11 cellular contexts compared by ENCODE assay signal in genomic region chr22:19877626-19878339, GRCh38. TPM values are rescaled to one million over a fixed set of nuclear protein-coding genes. Genes with fewer than 3 reads are reported as not detected.
DNase-seq lines count a peak whose midpoint lies in the region; ATAC-seq and TF ChIP-seq lines count a peak whose summit lies in the region.
"Had no signal": no experiment of that assay in that cellular context is flagged by ENCODE, and none has a peak within 500 bp of the region (broad histone marks: within the 10 kb centered on the region; RNA-seq: fewer than 3 reads in every experiment).

No MANE protein-coding gene starts in this region.

- in situ Hi-C loops in mammary epithelial cell (cut with MboI; ENCODE audit: low sequenced_read_pairs in 2 of 2), result no loop called here

- H3K9me3 ChIP-seq in mammary epithelial cell (replicated peaks; ENCODE audit: insufficient read depth, low read length) (no peaks in the 10 kb centered on the region), heart left ventricle (no peaks in the 10 kb centered on the region), thyroid gland (no peaks in the 10 kb centered on the region)
- H3K9me3 ChIP-seq: MG63 had no signal

- H3K27me3 ChIP-seq in mammary epithelial cell (ENCODE audit: insufficient read depth, low read length) (no peaks in the 10 kb centered on the region), heart left ventricle (no peaks in the 10 kb centered on the region), thyroid gland (no peaks in the 10 kb centered on the region)
- H3K27me3 ChIP-seq: MG63 had no signal

- peak overlapping the region; percentile 64 for H3K27ac Mint-ChIP-seq in MCF 10A (ENCODE audit: low read depth, unreplicated experiment)
- H3K27ac Mint-ChIP-seq in stimulated activated naive CD8-positive, alpha-beta T cell treated with anti-CD3 and anti-CD28 coated beads, Interleukin-15, amount 100 ng/mL, for 72 hours, result peak overlapping the region in 1 of 2 donors; percentile 42
- H3K27ac Mint-ChIP-seq: activated naive CD8-positive, alpha-beta T cell had no signal

- no peak for ATAC-seq in activated T-cell treated with anti-CD3 and anti-CD28 coated beads, Interleukin-2, amount 50 U/mL, for 4 hours
- no peak for ATAC-seq in heart left ventricle
- ATAC-seq in stimulated activated naive CD8-positive, alpha-beta T cell treated with anti-CD3 and anti-CD28 coated beads, Interleukin-15, amount 100 ng/mL, for 72 hours, result no peak

- H3K4me1 ChIP-seq in mammary epithelial cell (ENCODE audit: insufficient read depth, low read length), result peaks cover 62% of the 10 kb centered on the region
- peaks cover 3 to 37% (median 13%) of the 10 kb centered on the region in 12 donors for H3K4me1 ChIP-seq in heart left ventricle
- H3K4me1 ChIP-seq in thyroid gland, result peaks cover 23 to 31% of the 10 kb centered on the region in 2 donors

- POLR2A ChIA-PET in MCF 10A (lab: Yijun Ruan, JAX), result interaction anchor here (1.0 kb wide), 1 partner anchor 9 kb away, joined by 3 read pairs; no protein-coding TSS in a partner anchor

- peaks cover 11% of the 10 kb centered on the region for H3K79me2 ChIP-seq in mammary epithelial cell (ENCODE audit: insufficient read depth, low read length)

- peaks cover 43% of the 10 kb centered on the region for H3K4me1 Mint-ChIP-seq in MCF 10A (ENCODE audit: insufficient read depth, unreplicated experiment)
- peaks cover 9% of the 10 kb centered on the region for H3K4me1 Mint-ChIP-seq in activated T-cell treated with anti-CD3 and anti-CD28 coated beads, Interleukin-2, amount 50 U/mL, for 4 hours (ENCODE audit: low read depth)
- H3K4me1 Mint-ChIP-seq in stimulated activated naive CD8-positive, alpha-beta T cell treated with anti-CD3 and anti-CD28 coated beads, Interleukin-15, amount 100 ng/mL, for 72 hours, result peaks cover 17% of the 10 kb centered on the region

- H2AFZ ChIP-seq in mammary epithelial cell (ENCODE audit: low read depth, low read length), result no peak overlapping the region

- dilution Hi-C loops in mammary epithelial cell (cut with HindIII; ENCODE audit: low sequenced_read_pairs), result no loop called here

- H3K9me3 Mint-ChIP-seq in MCF 10A (ENCODE audit: unreplicated experiment), result no peaks in the 10 kb centered on the region
- no peaks in the 10 kb centered on the region for H3K9me3 Mint-ChIP-seq in activated T-cell treated with anti-CD3 and anti-CD28 coated beads, Interleukin-2, amount 50 U/mL, for 4 hours
- H3K9me3 Mint-ChIP-seq in stimulated activated naive CD8-positive, alpha-beta T cell treated with anti-CD3 and anti-CD28 coated beads, Interleukin-15, amount 100 ng/mL, for 72 hours, result no peaks in the 10 kb centered on the region

- DNase-seq in MCF 10A (ENCODE audit: unreplicated experiment), result no peak
- no peak for DNase-seq in mammary epithelial cell
- DNase-seq in activated T-cell treated with anti-CD3 and anti-CD28 coated beads, Interleukin-2, amount 50 U/mL, for 4 hours, result peak; percentile 1
- DNase-seq in heart left ventricle, result peak in 3 of 5 donors; percentile 17 to 45 (median 19)
- DNase-seq in thyroid gland, result peak; percentile 1
- DNase-seq in stimulated activated naive CD8-positive, alpha-beta T cell treated with anti-CD3 and anti-CD28 coated beads, Interleukin-15, amount 100 ng/mL, for 72 hours, result no peak
- DNase-seq in NCI-H524 treated with DMSO at 0.1 percent for 48 hours (lab: John Stamatoyannopoulos, UW), result no peak
- DNase-seq in anterior cingulate cortex (lab: John Stamatoyannopoulos, UW), result no peak
- DNase-seq: MG63, NCI-H226 had no signal

- H3K36me3 ChIP-seq in mammary epithelial cell (ENCODE audit: insufficient read depth, low read length) (no peaks in the 10 kb centered on the region), heart left ventricle (peaks cover 0 to 21% (median 2%) of the 10 kb centered on the region in 9 donors), thyroid gland (no peaks in the 10 kb centered on the region)

- TF ChIP-seq POLR2A in heart left ventricle (IDR thresholded peaks at IDR 0.05) (no peak), thyroid gland (IDR thresholded peaks at IDR 0.05) (no peak)

- H3K27ac ChIP-seq in mammary epithelial cell (ENCODE audit: insufficient read depth, low read depth, low read length), result no peak overlapping the region
- H3K27ac ChIP-seq in heart left ventricle, result no peak overlapping the region
- no peak overlapping the region for H3K27ac ChIP-seq in thyroid gland

- no peak overlapping the region for H3K4me3 Mint-ChIP-seq in MCF 10A (ENCODE audit: unreplicated experiment)
- H3K4me3 Mint-ChIP-seq in activated T-cell treated with anti-CD3 and anti-CD28 coated beads, Interleukin-2, amount 50 U/mL, for 4 hours, result no peak overlapping the region
- no peak overlapping the region for H3K4me3 Mint-ChIP-seq in stimulated activated naive CD8-positive, alpha-beta T cell treated with anti-CD3 and anti-CD28 coated beads, Interleukin-15, amount 100 ng/mL, for 72 hours
- H3K4me3 Mint-ChIP-seq: activated naive CD8-positive, alpha-beta T cell had no signal

- H3K4me2 ChIP-seq in mammary epithelial cell (ENCODE audit: insufficient read depth, low read depth, low read length), result no peak overlapping the region

- H3K9ac ChIP-seq in mammary epithelial cell (ENCODE audit: insufficient read depth, low read length), result no peak overlapping the region

- TF ChIP-seq CTCF in MCF 10A (IDR thresholded peaks at IDR 0.05; ENCODE audit: unreplicated experiment), result no peak
- TF ChIP-seq CTCF in mammary epithelial cell (conservative IDR thresholded peaks at IDR 0.05 in 1 of 2, IDR thresholded peaks at IDR 0.05 in 1 of 2; ENCODE audit: extremely low read depth in 1 of 2, insufficient read depth in 1 of 2, low read depth in 1 of 2, low read length in 2 of 2), result no peak
- no peak for TF ChIP-seq CTCF in heart left ventricle (IDR thresholded peaks at IDR 0.05)
- no peak for TF ChIP-seq CTCF in thyroid gland (IDR thresholded peaks at IDR 0.05)

- CTCF ChIA-PET in MCF 10A (lab: Yijun Ruan, JAX) (interaction anchor here (2.0 kb wide), 1 partner anchor 121 kb away, joined by 8 read pairs; no protein-coding TSS in a partner anchor), mammary epithelial cell (lab: Charles Lee; ENCODE audit: low non-redundant PET) (no interaction called here)

- BruUV-seq in MCF 10A (replicated peaks; lab: Mats Ljungman, UMichigan) (no TSS peak), mammary epithelial cell (replicated peaks; lab: Mats Ljungman, UMichigan) (no TSS peak)

- peaks cover 7% of the 10 kb centered on the region for H3K36me3 Mint-ChIP-seq in MCF 10A (ENCODE audit: insufficient read depth, unreplicated experiment)
- H3K36me3 Mint-ChIP-seq in activated T-cell treated with anti-CD3 and anti-CD28 coated beads, Interleukin-2, amount 50 U/mL, for 4 hours (ENCODE audit: insufficient read depth), result no peaks in the 10 kb centered on the region
- H3K36me3 Mint-ChIP-seq: activated naive CD8-positive, alpha-beta T cell had no signal

- H3K4me3 ChIP-seq in mammary epithelial cell (replicated peaks in 1 of 3; ENCODE audit: insufficient read depth in 1 of 3, low read depth in 2 of 3, low read length in 3 of 3) (no peak overlapping the region), heart left ventricle (no peak overlapping the region), thyroid gland (replicated peaks in 1 of 3) (no peak overlapping the region)
- H3K4me3 ChIP-seq: MG63 had no signal

- 97% methylated on average over 11 of the region's 20 CpGs for WGBS in mammary epithelial cell (ENCODE audit: low coverage, missing lambda C conversion rate)
- WGBS in heart left ventricle, 4 donors, result 92 to 97% (median 95%) methylated on average over 10 to 20 of the region's 20 CpGs
- WGBS in thyroid gland, 2 donors, result 95 to 100% methylated on average over 4 to 20 of the region's 20 CpGs

- H4K20me1 ChIP-seq in mammary epithelial cell (ENCODE audit: insufficient read depth, low read length), result no peaks in the 10 kb centered on the region

- intact Hi-C loops in MCF 10A (cut with micrococcal nuclease) (no loop called here), mammary epithelial cell (cut with micrococcal nuclease) (no loop called here), heart left ventricle (cut with DNase I) (no loop called here), thyroid gland (cut with DNase I) (no loop called here)

- H3K27me3 Mint-ChIP-seq in MCF 10A (ENCODE audit: insufficient read depth, unreplicated experiment), result no peaks in the 10 kb centered on the region
- H3K27me3 Mint-ChIP-seq in activated T-cell treated with anti-CD3 and anti-CD28 coated beads, Interleukin-2, amount 50 U/mL, for 4 hours (ENCODE audit: low read depth), result no peaks in the 10 kb centered on the region
- H3K27me3 Mint-ChIP-seq in stimulated activated naive CD8-positive, alpha-beta T cell treated with anti-CD3 and anti-CD28 coated beads, Interleukin-15, amount 100 ng/mL, for 72 hours, result no peaks in the 10 kb centered on the region
- H3K27me3 Mint-ChIP-seq: activated naive CD8-positive, alpha-beta T cell had no signal

RNA-seq across cellular contexts. Expression of gene GNB1L, which starts 23.1 kb away (rescaled TPM):
- total RNA-seq in MCF 10A (2022), result 4.3 and 7.1 TPM in 2 replicates
- 1 to 10 TPM; 3.8 to 7.8 TPM for total RNA-seq in mammary epithelial cell
- 7.9 TPM for polyA plus RNA-seq in mammary epithelial cell
- polyA minus RNA-seq in mammary epithelial cell, result 0.93 TPM
- total RNA-seq in activated T-cell treated with anti-CD3 and anti-CD28 coated beads, Interleukin-2, amount 50 U/mL, for 4 hours, result 10 to 100 TPM; 25.9 to 26.3 (median 26.0) TPM
- total RNA-seq in heart left ventricle, result 1 to 10 TPM; 1.9 to 3.7 (median 2.4) TPM
- 1 to 10 TPM; 1.6 to 9.2 TPM for polyA plus RNA-seq in heart left ventricle
- total RNA-seq in thyroid gland, result 1 to 10 TPM; 1.8 to 5.1 (median 4.5) TPM

RNA-seq across cellular contexts. Expression of gene RTL10, which starts 23.1 kb away (rescaled TPM):
- 16.8 and 20.6 TPM in 2 replicates for total RNA-seq in MCF 10A (2022)
- total RNA-seq in mammary epithelial cell, result 10 to 100 TPM; 20.7 to 21.9 TPM
- 17.8 TPM for polyA plus RNA-seq in mammary epithelial cell
- polyA minus RNA-seq in mammary epithelial cell, result 72.2 TPM
- total RNA-seq in activated T-cell treated with anti-CD3 and anti-CD28 coated beads, Interleukin-2, amount 50 U/mL, for 4 hours, result 10 to 100 TPM; 13.7 to 19.5 (median 14.5) TPM
- total RNA-seq in heart left ventricle, result 10 to 100 TPM in 3 of 9 donors, 1 to 10 TPM in 6; 5.1 to 11.6 (median 7.7) TPM
- polyA plus RNA-seq in heart left ventricle, result 1 to 10 TPM; 4.6 to 4.9 TPM
- 10 to 100 TPM; 18.1 to 26.4 (median 23.7) TPM for total RNA-seq in thyroid gland

Comparison
In these comparisons a context has a peak if more than half of its experiments do, and no peak if none do; other contexts are left out.
1. DNase-seq: peak in activated T-cell treated with anti-CD3 and anti-CD28 coated beads, Interleukin-2, amount 50 U/mL, for 4 hours (single experiment), heart left ventricle (3 of 5) and thyroid gland (2 of 2); none in MCF 10A (single experiment), mammary epithelial cell (single experiment), stimulated activated naive CD8-positive, alpha-beta T cell treated with anti-CD3 and anti-CD28 coated beads, Interleukin-15, amount 100 ng/mL, for 72 hours (0 of 2), NCI-H524 treated with DMSO at 0.1 percent for 48 hours (single experiment) and anterior cingulate cortex (0 of 58).